In genomic region chr7:128102490-128103291, GRCh38 we compare ENCODE assay signal across 14 cellular contexts.
DNase-seq lines count a peak whose midpoint lies in the region; ATAC-seq, FAIRE-seq and TF ChIP-seq lines count a peak whose summit lies in the region.
"Had no signal": no experiment of that assay in that cellular context is flagged by ENCODE, and none has a peak within 500 bp of the region (broad histone marks: within the 10 kb centered on the region; RNA-seq: fewer than 3 reads in every experiment).

No MANE protein-coding gene starts in this region.

- BruUV-seq in Calu3 (replicated peaks; lab: Mats Ljungman, UMichigan) = no TSS peak

- H3K36me3 ChIP-seq in astrocyte (ENCODE audit: insufficient read depth, low read length) = no peaks in the 10 kb centered on the region
- H3K36me3 ChIP-seq: MG63 had no signal

- H3K4me1 Mint-ChIP-seq in activated CD4-positive, alpha-beta T cell treated with anti-CD3 and anti-CD28 coated beads, Interleukin-2, amount 10 ng/mL, durations not matched to agents 24 days and 14 days = peaks cover 17% of the 10 kb centered on the region
- H3K4me1 Mint-ChIP-seq in astrocyte (ENCODE audit: low read depth, unreplicated experiment) (peaks cover 8% of the 10 kb centered on the region), nephron progenitor cell (peaks cover 19% of the 10 kb centered on the region), Calu3 (ENCODE audit: low read depth, unreplicated experiment) (no peaks in the 10 kb centered on the region)

- no peak overlapping the region for H2AFZ ChIP-seq in astrocyte (ENCODE audit: low read depth, low read length)

- intact Hi-C loops in activated CD4-positive, alpha-beta T cell treated with anti-CD3 and anti-CD28 coated beads, Interleukin-2, amount 10 ng/mL, durations not matched to agents 24 days and 14 days (cut with micrococcal nuclease) = no loop called here
- intact Hi-C loops in Calu3 (cut with micrococcal nuclease; ENCODE audit: unreplicated experiment) = no loop called here

- no peak for ATAC-seq in GM21619 (IDR thresholded peaks at IDR 0.05; ENCODE audit: unreplicated experiment)

- H3K9me3 ChIP-seq in astrocyte (ENCODE audit: insufficient read depth, low read depth, low read length) = no peaks in the 10 kb centered on the region
- H3K9me3 ChIP-seq: MG63 had no signal

- H3K27me3 ChIP-seq in astrocyte (ENCODE audit: insufficient read depth, low read length) = peaks cover 8% of the 10 kb centered on the region
- H3K27me3 ChIP-seq: MG63 had no signal

- H4K20me1 ChIP-seq in astrocyte (ENCODE audit: insufficient read depth, low read length) = peaks cover 30% of the 10 kb centered on the region

- H3K27ac Mint-ChIP-seq in activated CD4-positive, alpha-beta T cell treated with anti-CD3 and anti-CD28 coated beads, Interleukin-2, amount 10 ng/mL, durations not matched to agents 24 days and 14 days = peak overlapping the region; percentile 10
- no peak overlapping the region for H3K27ac Mint-ChIP-seq in astrocyte (ENCODE audit: unreplicated experiment)
- H3K27ac Mint-ChIP-seq in nephron progenitor cell = no peak overlapping the region
- no peak overlapping the region for H3K27ac Mint-ChIP-seq in Calu3 (ENCODE audit: unreplicated experiment)
- H3K27ac Mint-ChIP-seq: endodermal cell had no signal

- H3K36me3 Mint-ChIP-seq in activated CD4-positive, alpha-beta T cell treated with anti-CD3 and anti-CD28 coated beads, Interleukin-2, amount 10 ng/mL, durations not matched to agents 24 days and 14 days (ENCODE audit: low read depth) = peaks cover 2% of the 10 kb centered on the region
- peaks cover 13% of the 10 kb centered on the region for H3K36me3 Mint-ChIP-seq in astrocyte (ENCODE audit: low read depth, unreplicated experiment)
- H3K36me3 Mint-ChIP-seq in nephron progenitor cell (ENCODE audit: low read depth) = no peaks in the 10 kb centered on the region
- H3K36me3 Mint-ChIP-seq in Calu3 (ENCODE audit: insufficient read depth, unreplicated experiment) = peaks cover 48% of the 10 kb centered on the region

- no peak overlapping the region for H3K4me3 Mint-ChIP-seq in activated CD4-positive, alpha-beta T cell treated with anti-CD3 and anti-CD28 coated beads, Interleukin-2, amount 10 ng/mL, durations not matched to agents 24 days and 14 days
- H3K4me3 Mint-ChIP-seq in astrocyte (ENCODE audit: unreplicated experiment) (peak overlapping the region; percentile 54), nephron progenitor cell (peak overlapping the region; percentile 25), Calu3 (ENCODE audit: low read depth, unreplicated experiment) (no peak overlapping the region)

- H3K4me1 ChIP-seq in astrocyte (ENCODE audit: insufficient read depth, low read length) = peaks cover 14% of the 10 kb centered on the region

- H3K27me3 Mint-ChIP-seq in activated CD4-positive, alpha-beta T cell treated with anti-CD3 and anti-CD28 coated beads, Interleukin-2, amount 10 ng/mL, durations not matched to agents 24 days and 14 days = peaks cover 9% of the 10 kb centered on the region
- H3K27me3 Mint-ChIP-seq in astrocyte (ENCODE audit: low read depth, unreplicated experiment) (peaks cover 35% of the 10 kb centered on the region), nephron progenitor cell (ENCODE audit: low read depth, poor library complexity) (peaks cover 65% of the 10 kb centered on the region), Calu3 (ENCODE audit: unreplicated experiment) (peaks cover 41% of the 10 kb centered on the region)

- peak; percentile 70 for FAIRE-seq in GM12892 (lab: Jason Lieb, UNC)
- FAIRE-seq in astrocyte (lab: Jason Lieb, UNC) = no peak

- H3K27ac ChIP-seq in astrocyte (ENCODE audit: low read depth, low read length) = no peak overlapping the region

- no peak for DNase-seq in activated CD4-positive, alpha-beta T cell treated with anti-CD3 and anti-CD28 coated beads, Interleukin-2, amount 10 ng/mL, durations not matched to agents 24 days and 14 days
- no peak for DNase-seq in activated CD4-positive, alpha-beta T cell treated with anti-CD3 and anti-CD28 coated beads for 4 hours
- DNase-seq in GM12892 (ENCODE audit: insufficient read length) (no peak), astrocyte (ENCODE audit: low read depth) (no peak), nephron progenitor cell (no peak), Calu3 (no peak), SW480 (ENCODE audit: low spot score) (no peak)
- DNase-seq: activated naive CD4-positive, alpha-beta T cell treated with anti-CD3 and anti-CD28 coated beads, Interleukin-2, amount 50 U/mL, for 16 hours; endodermal cell; NCI-H2081; NCI-H82; T1000 had no signal

- no peak overlapping the region for H3K4me3 ChIP-seq in astrocyte (ENCODE audit: insufficient read depth, low read depth, low read length)
- H3K4me3 ChIP-seq: MG63 had no signal

- no peak overlapping the region for H3K4me2 ChIP-seq in astrocyte (ENCODE audit: low read length)

- no peak for TF ChIP-seq CTCF in astrocyte (IDR thresholded peaks at IDR 0.05; ENCODE audit: insufficient read depth, low read depth, low read length)
- no peak for TF ChIP-seq CTCF in nephron progenitor cell (IDR thresholded peaks at IDR 0.05)
- no peak for TF ChIP-seq CTCF in Calu3 (IDR thresholded peaks at IDR 0.05; ENCODE audit: unreplicated experiment)

- H3K79me2 ChIP-seq in astrocyte (ENCODE audit: insufficient read depth, low read length) = no peaks in the 10 kb centered on the region

- TF ChIP-seq POLR2A in GM12892 (IDR thresholded peaks at IDR 0.05; ENCODE audit: low read depth, low read length) = peak; percentile 24

- H3K9ac ChIP-seq in astrocyte (ENCODE audit: low read length) = no peak overlapping the region

- no peaks in the 10 kb centered on the region for H3K9me3 Mint-ChIP-seq in activated CD4-positive, alpha-beta T cell treated with anti-CD3 and anti-CD28 coated beads, Interleukin-2, amount 10 ng/mL, durations not matched to agents 24 days and 14 days
- H3K9me3 Mint-ChIP-seq in astrocyte (ENCODE audit: unreplicated experiment) = no peaks in the 10 kb centered on the region
- peaks cover 3% of the 10 kb centered on the region for H3K9me3 Mint-ChIP-seq in nephron progenitor cell
- H3K9me3 Mint-ChIP-seq in Calu3 (ENCODE audit: low read depth, unreplicated experiment) = no peaks in the 10 kb centered on the region
- H3K9me3 Mint-ChIP-seq: endodermal cell had no signal

- CTCF ChIA-PET in Calu3 (lab: Charles Lee) = no interaction called here

Comparison
In these comparisons a context has a peak if more than half of its experiments do, and no peak if none do; other contexts are left out.
1. H3K4me3 Mint-ChIP-seq: peak in astrocyte (single experiment) and nephron progenitor cell (single experiment); none in activated CD4-positive, alpha-beta T cell treated with anti-CD3 and anti-CD28 coated beads, Interleukin-2, amount 10 ng/mL, durations not matched to agents 24 days and 14 days (single experiment) and Calu3 (single experiment).